In genomic region chr13:82058364-82058763, GRCh38 we compare ENCODE assay signal across 7 cellular contexts.
"Had no signal": no experiment of that assay in that cellular context is flagged by ENCODE, and none has a peak within 500 bp of the region (broad histone marks: within the 10 kb centered on the region; RNA-seq: fewer than 3 reads in every experiment).

No MANE protein-coding gene starts in this region.

- H3K4me3 ChIP-seq: GM12878 had no signal

- ATAC-seq: GM12878 had no signal

- FAIRE-seq: GM12878, GM12891, GM12892, GM18507, GM19239 had no signal

- DNase-seq: GDM1, GF-D8 had no signal
